8 cellular contexts compared by ENCODE assay signal in genomic region chr2:140316345-140316744, GRCh38.
"Had no signal": no experiment of that assay in that cellular context is flagged by ENCODE, and none has a peak within 500 bp of the region (broad histone marks: within the 10 kb centered on the region; RNA-seq: fewer than 3 reads in every experiment).

No MANE protein-coding gene starts in this region.

- ATAC-seq: GM12878 had no signal

- H3K4me3 ChIP-seq: GM12878 had no signal

- DNase-seq: GDM1, GF-D8 had no signal

- FAIRE-seq: G401.6, GM12878, GM12891, GM12892, GM18507, GM19239 had no signal
